Comparison of ENCODE assay signal across 21 cellular contexts in the genomic region with DNA sequence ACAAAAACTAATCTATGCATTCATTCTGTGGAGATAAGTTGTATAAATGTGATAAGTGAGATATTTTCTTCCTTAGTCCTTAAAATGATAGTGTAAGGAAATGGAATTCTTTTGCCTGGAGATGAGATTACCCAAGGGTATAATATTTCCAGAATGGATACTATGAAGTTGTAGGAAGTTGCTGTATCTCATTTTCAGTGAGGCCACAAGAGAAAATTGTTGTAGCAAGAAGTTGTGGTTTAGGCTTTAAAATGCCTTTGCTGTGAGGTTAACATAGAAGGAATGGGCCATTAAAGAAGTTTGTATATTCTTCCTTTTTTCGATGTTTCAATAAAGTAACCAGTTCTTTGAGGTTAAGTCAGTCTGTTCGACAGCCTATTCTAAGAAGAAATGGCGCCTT.
"Had no signal": no experiment of that assay in that cellular context is flagged by ENCODE, and none has a peak within 500 bp of the region (broad histone marks: within the 10 kb centered on the region; RNA-seq: fewer than 3 reads in every experiment).

No MANE protein-coding gene starts in this region.

- H3K4me1 ChIP-seq: ascending aorta, gastroesophageal sphincter, heart left ventricle, left lung, transverse colon, uterus had no signal

- H3K9me3 Mint-ChIP-seq: activated naive CD4-positive, alpha-beta T cell treated with anti-CD3 and anti-CD28 coated beads, Interleukin-2, amount 10 ng/mL, durations not matched to agents 7 days and 5 days; activated naive CD8-positive, alpha-beta T cell treated with anti-CD3 and anti-CD28 coated beads, Interleukin-2, amount 50 U/mL, for 24 hours; effector memory CD8-positive, alpha-beta T cell; nephron progenitor cell; stimulated activated naive CD8-positive, alpha-beta T cell treated with anti-CD3 and anti-CD28 coated beads, Interleukin-15, Interleukin-2, amounts not matched to agents 100 ng/mL and 50 ng/mL, for 24 hours; T-helper 1 cell treated with Interleukin-12 subunit alpha and Interleukin-12 subunit beta and Interleukin-4 antibody, amounts not matched to agents 30 μg/mL and 1 μg/mL, for 36 hours had no signal

- H3K4me3 ChIP-seq: ascending aorta, gastroesophageal sphincter, heart left ventricle, left lung, suprapubic skin, transverse colon, uterus had no signal

- ATAC-seq: activated naive CD8-positive, alpha-beta T cell treated with anti-CD3 and anti-CD28 coated beads, Interleukin-2, amount 50 U/mL, for 24 hours; activated T-cell treated with anti-CD3 and anti-CD28 coated beads, Interleukin-2, amount 50 U/mL, for 4 hours; effector memory CD8-positive, alpha-beta T cell; gastroesophageal sphincter; heart left ventricle; left lung had no signal

- H3K4me1 Mint-ChIP-seq: activated naive CD4-positive, alpha-beta T cell treated with anti-CD3 and anti-CD28 coated beads, Interleukin-2, amount 10 ng/mL, durations not matched to agents 7 days and 5 days; activated naive CD8-positive, alpha-beta T cell treated with anti-CD3 and anti-CD28 coated beads, Interleukin-2, amount 50 U/mL, for 24 hours; nephron progenitor cell had no signal

- H3K27me3 ChIP-seq: ascending aorta, gastroesophageal sphincter, heart left ventricle, left lung, suprapubic skin, transverse colon, uterus had no signal

- H3K9me3 ChIP-seq: ascending aorta, gastroesophageal sphincter, heart left ventricle, left lung, suprapubic skin, transverse colon, uterus had no signal

- H3K36me3 ChIP-seq: ascending aorta, gastroesophageal sphincter, heart left ventricle, left lung, suprapubic skin, transverse colon, uterus had no signal

- H3K27me3 Mint-ChIP-seq: activated naive CD4-positive, alpha-beta T cell treated with anti-CD3 and anti-CD28 coated beads, Interleukin-2, amount 10 ng/mL, durations not matched to agents 7 days and 5 days; activated naive CD8-positive, alpha-beta T cell treated with anti-CD3 and anti-CD28 coated beads, Interleukin-2, amount 50 U/mL, for 24 hours; effector memory CD8-positive, alpha-beta T cell; progenitor cell of endocrine pancreas; stimulated activated naive CD8-positive, alpha-beta T cell treated with anti-CD3 and anti-CD28 coated beads, Interleukin-15, Interleukin-2, amounts not matched to agents 100 ng/mL and 50 ng/mL, for 24 hours had no signal

- H3K4me3 Mint-ChIP-seq: activated naive CD4-positive, alpha-beta T cell treated with anti-CD3 and anti-CD28 coated beads, Interleukin-2, amount 10 ng/mL, durations not matched to agents 7 days and 5 days; activated naive CD8-positive, alpha-beta T cell treated with anti-CD3 and anti-CD28 coated beads, Interleukin-2, amount 50 U/mL, for 24 hours; activated T-cell treated with anti-CD3 and anti-CD28 coated beads, Interleukin-2, amount 50 U/mL, for 4 hours; effector memory CD8-positive, alpha-beta T cell; nephron progenitor cell; stimulated activated naive CD8-positive, alpha-beta T cell treated with anti-CD3 and anti-CD28 coated beads, Interleukin-15, Interleukin-2, amounts not matched to agents 100 ng/mL and 50 ng/mL, for 24 hours; T-helper 1 cell treated with Interleukin-12 subunit alpha and Interleukin-12 subunit beta and Interleukin-4 antibody, amounts not matched to agents 30 μg/mL and 1 μg/mL, for 36 hours had no signal

- H3K36me3 Mint-ChIP-seq: activated naive CD4-positive, alpha-beta T cell treated with anti-CD3 and anti-CD28 coated beads, Interleukin-2, amount 10 ng/mL, durations not matched to agents 7 days and 5 days had no signal

- H3K27ac Mint-ChIP-seq: activated naive CD4-positive, alpha-beta T cell treated with anti-CD3 and anti-CD28 coated beads, Interleukin-2, amount 10 ng/mL, durations not matched to agents 7 days and 5 days; activated naive CD8-positive, alpha-beta T cell treated with anti-CD3 and anti-CD28 coated beads, Interleukin-2, amount 50 U/mL, for 24 hours; effector memory CD8-positive, alpha-beta T cell; nephron progenitor cell; progenitor cell of endocrine pancreas; stimulated activated naive CD8-positive, alpha-beta T cell treated with anti-CD3 and anti-CD28 coated beads, Interleukin-15, Interleukin-2, amounts not matched to agents 100 ng/mL and 50 ng/mL, for 24 hours; T-helper 1 cell treated with Interleukin-12 subunit alpha and Interleukin-12 subunit beta and Interleukin-4 antibody, amounts not matched to agents 30 μg/mL and 1 μg/mL, for 36 hours had no signal

- DNase-seq: activated CD4-positive, alpha-beta T cell treated with anti-CD3 and anti-CD28 coated beads, Interleukin-2, amount 50 U/mL, for 1 hour; activated CD4-positive, CD25-positive, alpha-beta regulatory T cell treated with anti-CD3 and anti-CD28 coated beads, Interleukin-2, amount 50 U/mL, for 72 hours; activated CD8-positive, alpha-beta memory T cell treated with anti-CD3 and anti-CD28 coated beads, Interleukin-2, amount 50 U/mL, for 4 hours; activated naive CD4-positive, alpha-beta T cell treated with anti-CD3 and anti-CD28 coated beads, Interleukin-2, amount 10 ng/mL, durations not matched to agents 7 days and 5 days; activated naive CD8-positive, alpha-beta T cell treated with anti-CD3 and anti-CD28 coated beads, Interleukin-2, amount 50 U/mL, for 24 hours; activated T-cell treated with anti-CD3 and anti-CD28 coated beads, Interleukin-2, amount 50 U/mL, for 4 hours; effector memory CD8-positive, alpha-beta T cell; heart left ventricle; left lung; mammary epithelial cell; midbrain; nephron progenitor cell; nucleus accumbens; transverse colon; uterus had no signal

- H3K27ac ChIP-seq: ascending aorta, gastroesophageal sphincter, heart left ventricle, left lung, suprapubic skin, transverse colon, uterus had no signal
